Comparison of ENCODE assay signal across 10 cellular contexts in genomic region chr5:32505718-32506117, GRCh38.
DNase-seq lines count a peak whose midpoint lies in the region; ATAC-seq and TF ChIP-seq lines count a peak whose summit lies in the region.
"Had no signal": no experiment of that assay in that cellular context is flagged by ENCODE, and none has a peak within 500 bp of the region (broad histone marks: within the 10 kb centered on the region; RNA-seq: fewer than 3 reads in every experiment).

No MANE protein-coding gene starts in this region.

- H3K4me2 ChIP-seq in smooth muscle cell = peak overlapping the region; percentile 60

- WGBS in smooth muscle cell (ENCODE audit: low lambda C conversion rate) = 37% methylated on average over 3 of the region's 3 CpGs

- peaks cover 32% of the 10 kb centered on the region for H3F3A ChIP-seq in smooth muscle cell (ENCODE audit: low read depth)

- intact Hi-C loops in left cardiac atrium (cut with DNase I) = no loop called here

- H3K36me3 ChIP-seq in adipocyte (ENCODE audit: control insufficient read depth, insufficient read depth, low read length, severe bottlenecking) (no peaks in the 10 kb centered on the region), smooth muscle cell (ENCODE audit: low read depth) (no peaks in the 10 kb centered on the region)
- H3K36me3 ChIP-seq: WERI-Rb-1 had no signal

- TF ChIP-seq CTCF in smooth muscle cell (IDR thresholded peaks at IDR 0.05; ENCODE audit: borderline replicate concordance, insufficient read depth, poor library complexity, severe bottlenecking) = no peak

- no peaks in the 10 kb centered on the region for H3K79me2 ChIP-seq in smooth muscle cell (ENCODE audit: low read depth)

- no peak overlapping the region for H2AFZ ChIP-seq in smooth muscle cell (ENCODE audit: low read depth)

- no peaks in the 10 kb centered on the region for H3K9me3 ChIP-seq in adipocyte (ENCODE audit: control insufficient read depth, low read length)
- no peaks in the 10 kb centered on the region for H3K9me3 ChIP-seq in smooth muscle cell (replicated peaks; ENCODE audit: low read depth)

- peaks cover 53% of the 10 kb centered on the region for H3K4me1 ChIP-seq in adipocyte (ENCODE audit: control insufficient read depth, insufficient read depth, low read length)
- peaks cover 36% of the 10 kb centered on the region for H3K4me1 ChIP-seq in smooth muscle cell (ENCODE audit: low read depth)

- H3K4me3 ChIP-seq in adipocyte (ENCODE audit: low read length) = peak overlapping the region; percentile 69
- H3K4me3 ChIP-seq in smooth muscle cell = no peak overlapping the region

- H3K27me3 ChIP-seq in adipocyte (replicated peaks; ENCODE audit: control insufficient read depth, insufficient read depth, low read length) (no peaks in the 10 kb centered on the region), smooth muscle cell (ENCODE audit: low read depth) (no peaks in the 10 kb centered on the region)

- DNase-seq in adipocyte (ENCODE audit: low read depth) = peak; percentile 94
- no peak for DNase-seq in left cardiac atrium
- DNase-seq in smooth muscle cell (lab: John Stamatoyannopoulos, UW; ENCODE audit: unreplicated experiment) = no peak
- DNase-seq in T-helper 2 cell = no peak
- no peak for DNase-seq in GF-D8 (lab: John Stamatoyannopoulos, UW)

- H3K9ac ChIP-seq in adipocyte (ENCODE audit: low read length) = peak overlapping the region; percentile 77
- H3K9ac ChIP-seq in smooth muscle cell (ENCODE audit: low read depth) = no peak overlapping the region

- peak overlapping the region; percentile 77 for H3K27ac ChIP-seq in smooth muscle cell (ENCODE audit: low read depth)
- H3K27ac ChIP-seq: HL-60, WERI-Rb-1 had no signal

- no peaks in the 10 kb centered on the region for H4K20me1 ChIP-seq in smooth muscle cell (ENCODE audit: low read depth)

- peak; percentile 10 for ATAC-seq in HG02870 (IDR thresholded peaks at IDR 0.05; ENCODE audit: unreplicated experiment)
- peak; percentile 4 to 58 for ATAC-seq in left cardiac atrium
- ATAC-seq in GM19328 (IDR thresholded peaks at IDR 0.05; ENCODE audit: unreplicated experiment) = no peak
- ATAC-seq in HG02970 (IDR thresholded peaks at IDR 0.05; ENCODE audit: low FRiP score, unreplicated experiment) = no peak

Comparison
In these comparisons a context has a peak if more than half of its experiments do, and no peak if none do; other contexts are left out.
1. ATAC-seq: peak in HG02870 (single experiment) and left cardiac atrium (2 of 2); none in GM19328 (single experiment) and HG02970 (single experiment).